In genomic region chr16:89829630-89830437, GRCh38 we compare ENCODE assay signal across 14 cellular contexts. TPM values are rescaled to one million over a fixed set of nuclear protein-coding genes. Genes with fewer than 3 reads are reported as not detected.
DNase-seq lines count a peak whose midpoint lies in the region; ATAC-seq and TF ChIP-seq lines count a peak whose summit lies in the region.
"Had no signal": no experiment of that assay in that cellular context is flagged by ENCODE, and none has a peak within 500 bp of the region (broad histone marks: within the 10 kb centered on the region; RNA-seq: fewer than 3 reads in every experiment).

No MANE protein-coding gene starts in this region.

- no peaks in the 10 kb centered on the region for H3K9me3 Mint-ChIP-seq in central memory CD8-positive, alpha-beta T cell
- H3K9me3 Mint-ChIP-seq in nephron progenitor cell = peaks cover 8% of the 10 kb centered on the region
- H3K9me3 Mint-ChIP-seq: activated T-helper 17 cell treated with anti-CD3 and anti-CD28 coated beads, Interleukin-2, amount 50 U/mL, for 72 hours had no signal

- in situ Hi-C loops in HAP-1 (cut with MboI; ENCODE audit: low sequenced_read_pairs) = no loop called here

- no peak overlapping the region for H3K27ac ChIP-seq in uterus
- H3K27ac ChIP-seq: neutrophil had no signal

- peaks cover 5% of the 10 kb centered on the region; the same call in 1 of the 2 replicates for H3K4me1 ChIP-seq in HAP-1
- H3K4me1 ChIP-seq in uterus = no peaks in the 10 kb centered on the region

- TF ChIP-seq CTCF in nephron progenitor cell (IDR thresholded peaks at IDR 0.05) (no peak), uterus (IDR thresholded peaks at IDR 0.05) (no peak)

- intact Hi-C loops in uterus (cut with DNase I; ENCODE audit: low total_unique reads) = no loop called here

- H3K4me3 Mint-ChIP-seq in central memory CD8-positive, alpha-beta T cell = peak overlapping the region; percentile 30
- H3K4me3 Mint-ChIP-seq in nephron progenitor cell = peak overlapping the region; percentile 82

- H3K27me3 Mint-ChIP-seq in central memory CD8-positive, alpha-beta T cell = no peaks in the 10 kb centered on the region
- H3K27me3 Mint-ChIP-seq in nephron progenitor cell (ENCODE audit: low read depth, poor library complexity) = peaks cover 18% of the 10 kb centered on the region

- H3K27me3 ChIP-seq in HAP-1 (ENCODE audit: low read depth) (no peaks in the 10 kb centered on the region), uterus (no peaks in the 10 kb centered on the region)

- peaks cover 11% of the 10 kb centered on the region for H3K4me1 Mint-ChIP-seq in central memory CD8-positive, alpha-beta T cell
- H3K4me1 Mint-ChIP-seq in nephron progenitor cell = peaks cover 18% of the 10 kb centered on the region
- H3K4me1 Mint-ChIP-seq: activated T-helper 17 cell treated with anti-CD3 and anti-CD28 coated beads, Interleukin-2, amount 50 U/mL, for 72 hours had no signal

- no peaks in the 10 kb centered on the region for H3K36me3 Mint-ChIP-seq in central memory CD8-positive, alpha-beta T cell (ENCODE audit: insufficient read depth)
- peaks cover 2% of the 10 kb centered on the region for H3K36me3 Mint-ChIP-seq in nephron progenitor cell (ENCODE audit: low read depth)

- H3K36me3 ChIP-seq in HAP-1 (replicated peaks) (no peaks in the 10 kb centered on the region), uterus (no peaks in the 10 kb centered on the region)
- H3K36me3 ChIP-seq: neutrophil had no signal

- no peak for ATAC-seq in central memory CD8-positive, alpha-beta T cell (replicated peaks; ENCODE audit: extremely low read depth, poor library complexity, severe bottlenecking)
- ATAC-seq: activated T-helper 17 cell treated with anti-CD3 and anti-CD28 coated beads, Interleukin-2, amount 50 U/mL, for 72 hours; T-helper 17 cell had no signal

- H3K27ac Mint-ChIP-seq in central memory CD8-positive, alpha-beta T cell (ENCODE audit: low read depth) = no peak overlapping the region
- no peak overlapping the region for H3K27ac Mint-ChIP-seq in nephron progenitor cell
- H3K27ac Mint-ChIP-seq: activated CD4-positive, alpha-beta T cell treated with anti-CD3 and anti-CD28 coated beads, Interleukin-2, amount 10 ng/mL, durations not matched to agents 7 days and 5 days; activated T-helper 17 cell treated with anti-CD3 and anti-CD28 coated beads, Interleukin-2, amount 50 U/mL, for 72 hours; T-helper 17 cell had no signal

- no peaks in the 10 kb centered on the region for H3K9me3 ChIP-seq in HAP-1
- no peaks in the 10 kb centered on the region for H3K9me3 ChIP-seq in uterus
- H3K9me3 ChIP-seq: neutrophil had no signal

- H3K4me3 ChIP-seq in HAP-1 (peak overlapping the region; percentile 45; the same call in 1 of the 2 replicates), uterus (no peak overlapping the region)

- DNase-seq in DMS79 treated with DMSO at 0.1 percent for 48 hours (lab: John Stamatoyannopoulos, UW) (peak; percentile 21), DMS79 (lab: John Stamatoyannopoulos, UW) (no peak), HAP-1 (ENCODE audit: low spot score in 2 of 2) (no peak), nephron progenitor cell (no peak), middle frontal gyrus (ENCODE audit: extremely low spot score, low spot score) (no peak), uterus (no peak), NCI-H2196 treated with DMSO at 0.1 percent for 48 hours (lab: John Stamatoyannopoulos, UW; ENCODE audit: unreplicated experiment) (no peak)
- no peak for DNase-seq in central memory CD8-positive, alpha-beta T cell (ENCODE audit: low spot score in 2 of 2)
- DNase-seq: activated CD4-positive, alpha-beta T cell treated with anti-CD3 and anti-CD28 coated beads, Interleukin-2, amount 10 ng/mL, durations not matched to agents 7 days and 5 days; kidney glomerular epithelial cell; NCI-H187 treated with DMSO at 0.1 percent for 48 hours; T-helper 17 cell had no signal

- no peak for TF ChIP-seq POLR2A in uterus (IDR thresholded peaks at IDR 0.05)

RNA-seq across cellular contexts. Expression of gene SPIRE2, which starts 1.6 kb away (rescaled TPM):
- 1 to 10 TPM; 1.2 to 7.5 (median 3.3) TPM for total RNA-seq in uterus

RNA-seq across cellular contexts. Expression of gene FANCA, which starts 13.4 kb away (rescaled TPM):
- 10 to 100 TPM in 1 of 4 donors, 1 to 10 TPM in 1, under 1 TPM in 1, not detected in 1; 0.26 to 27.4 (median 2.4) TPM for total RNA-seq in uterus

RNA-seq across cellular contexts. Expression of gene TCF25, which starts 43.6 kb away (rescaled TPM):
- total RNA-seq in uterus = 100 to 1,000 TPM in 2 of 4 donors, 10 to 100 TPM in 2; 60.3 to 221 (median 126) TPM
